8 cellular contexts compared by ENCODE assay signal in the genomic region with DNA sequence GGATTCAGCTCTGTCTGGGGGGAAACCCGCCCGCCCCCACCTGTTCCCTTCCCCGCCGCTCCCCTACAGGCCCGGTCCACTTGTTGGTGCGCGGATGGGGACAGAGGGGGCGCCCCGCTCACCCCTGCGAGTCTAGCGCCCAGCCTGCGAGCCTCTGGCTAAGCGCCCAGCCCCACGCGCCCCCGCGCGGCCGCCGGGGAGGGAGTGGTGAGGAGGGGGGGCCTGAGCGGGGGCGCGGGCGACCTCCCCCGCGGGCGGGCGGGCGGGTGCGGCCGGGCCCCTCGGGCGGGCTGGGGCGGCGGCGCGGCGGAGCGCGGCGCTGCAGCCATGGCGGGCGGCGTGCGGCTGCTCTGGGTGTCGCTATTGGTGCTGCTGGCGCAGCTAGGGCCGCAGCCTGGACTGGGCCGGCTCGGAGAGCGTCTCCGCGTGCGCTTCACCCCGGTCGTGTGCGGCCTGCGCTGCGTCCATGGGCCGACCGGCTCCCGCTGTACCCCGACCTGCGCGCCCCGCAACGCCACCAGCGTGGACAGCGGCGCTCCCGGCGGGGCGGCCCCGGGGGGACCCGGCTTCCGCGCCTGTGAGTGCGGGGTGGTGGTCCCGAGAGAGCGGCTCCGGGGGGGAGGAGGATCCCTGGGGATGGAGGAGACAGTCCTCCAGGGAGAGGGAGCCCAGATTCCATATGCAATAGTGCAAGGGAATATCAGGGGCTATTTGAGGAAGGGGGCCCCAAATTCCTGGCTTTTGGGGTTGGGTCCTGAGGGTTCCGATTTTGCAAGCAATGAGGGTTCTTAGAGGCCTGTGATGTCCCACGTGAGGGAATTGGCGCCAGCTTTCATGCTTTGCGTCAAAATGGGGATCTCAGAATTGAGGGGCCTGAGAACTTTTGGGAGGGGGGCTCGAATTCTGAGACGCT. TPM values are rescaled to one million over a fixed set of nuclear protein-coding genes. Genes with fewer than 3 reads are reported as not detected.
DNase-seq lines count a peak whose midpoint lies in the region; ATAC-seq and TF ChIP-seq lines count a peak whose summit lies in the region.

A gene with protein sequence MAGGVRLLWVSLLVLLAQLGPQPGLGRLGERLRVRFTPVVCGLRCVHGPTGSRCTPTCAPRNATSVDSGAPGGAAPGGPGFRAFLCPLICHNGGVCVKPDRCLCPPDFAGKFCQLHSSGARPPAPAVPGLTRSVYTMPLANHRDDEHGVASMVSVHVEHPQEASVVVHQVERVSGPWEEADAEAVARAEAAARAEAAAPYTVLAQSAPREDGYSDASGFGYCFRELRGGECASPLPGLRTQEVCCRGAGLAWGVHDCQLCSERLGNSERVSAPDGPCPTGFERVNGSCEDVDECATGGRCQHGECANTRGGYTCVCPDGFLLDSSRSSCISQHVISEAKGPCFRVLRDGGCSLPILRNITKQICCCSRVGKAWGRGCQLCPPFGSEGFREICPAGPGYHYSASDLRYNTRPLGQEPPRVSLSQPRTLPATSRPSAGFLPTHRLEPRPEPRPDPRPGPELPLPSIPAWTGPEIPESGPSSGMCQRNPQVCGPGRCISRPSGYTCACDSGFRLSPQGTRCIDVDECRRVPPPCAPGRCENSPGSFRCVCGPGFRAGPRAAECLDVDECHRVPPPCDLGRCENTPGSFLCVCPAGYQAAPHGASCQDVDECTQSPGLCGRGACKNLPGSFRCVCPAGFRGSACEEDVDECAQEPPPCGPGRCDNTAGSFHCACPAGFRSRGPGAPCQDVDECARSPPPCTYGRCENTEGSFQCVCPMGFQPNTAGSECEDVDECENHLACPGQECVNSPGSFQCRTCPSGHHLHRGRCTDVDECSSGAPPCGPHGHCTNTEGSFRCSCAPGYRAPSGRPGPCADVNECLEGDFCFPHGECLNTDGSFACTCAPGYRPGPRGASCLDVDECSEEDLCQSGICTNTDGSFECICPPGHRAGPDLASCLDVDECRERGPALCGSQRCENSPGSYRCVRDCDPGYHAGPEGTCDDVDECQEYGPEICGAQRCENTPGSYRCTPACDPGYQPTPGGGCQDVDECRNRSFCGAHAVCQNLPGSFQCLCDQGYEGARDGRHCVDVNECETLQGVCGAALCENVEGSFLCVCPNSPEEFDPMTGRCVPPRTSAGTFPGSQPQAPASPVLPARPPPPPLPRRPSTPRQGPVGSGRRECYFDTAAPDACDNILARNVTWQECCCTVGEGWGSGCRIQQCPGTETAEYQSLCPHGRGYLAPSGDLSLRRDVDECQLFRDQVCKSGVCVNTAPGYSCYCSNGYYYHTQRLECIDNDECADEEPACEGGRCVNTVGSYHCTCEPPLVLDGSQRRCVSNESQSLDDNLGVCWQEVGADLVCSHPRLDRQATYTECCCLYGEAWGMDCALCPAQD (N-terminal part only) (plus strand): TSS at position 309 of the 913 bp plus-strand sequence. CDS start 19 bp downstream, at position 328.

- H3K4me1 ChIP-seq in CD4-positive, alpha-beta memory T cell (ENCODE audit: insufficient read depth, low read length): peaks cover 81% of the 10 kb centered on the region
- peaks cover 30% of the 10 kb centered on the region for H3K4me1 ChIP-seq in HUES64 (ENCODE audit: insufficient read depth, low read length)
- peaks cover 0 to 94% (median 78%) of the 10 kb centered on the region in 12 donors for H3K4me1 ChIP-seq in heart left ventricle

- peaks cover 0 to 3% (median 0%) of the 10 kb centered on the region in 8 donors for H3K9me3 Mint-ChIP-seq in CD4-positive, alpha-beta memory T cell
- H3K9me3 Mint-ChIP-seq in activated T-helper 17 cell treated with anti-CD3 and anti-CD28 coated beads, Interleukin-2, amount 50 U/mL, for 72 hours: no peaks in the 10 kb centered on the region
- no peaks in the 10 kb centered on the region for H3K9me3 Mint-ChIP-seq in progenitor cell of endocrine pancreas (ENCODE audit: low read depth)

- peak within 1 kb of the TSS in 1 of 2 donors; percentile 22 for H3K4me3 ChIP-seq in CD4-positive, alpha-beta memory T cell (ENCODE audit: low read length in 2 of 2)
- peak within 1 kb of the TSS; percentile 40 for H3K4me3 ChIP-seq in HUES64 (ENCODE audit: low read length)
- peak within 1 kb of the TSS; percentile 55 to 96 (median 68) for H3K4me3 ChIP-seq in heart left ventricle

- POLR2A ChIA-PET in CD4-positive, alpha-beta memory T cell (lab: Charles Lee; ENCODE audit: partially characterized antibody): interaction anchor here (2.8 to 7.8 kb wide), 3 partner anchors 8 to 136 kb away, joined by 13 to 71 read pairs (median 38); a partner anchor contains a TSS

- peak in 1 of 5 donors; percentile 48 for DNase-seq in CD4-positive, alpha-beta memory T cell
- DNase-seq in heart left ventricle (peak; percentile 67 to 88 (median 84)), progenitor cell of endocrine pancreas (ENCODE audit: low spot score, unreplicated experiment) (no peak), NCI-H446 treated with DMSO at 0.1 percent for 48 hours (lab: John Stamatoyannopoulos, UW) (no peak), KG1 (lab: John Stamatoyannopoulos, UW) (no peak), putamen (ENCODE audit: low spot score) (no peak)

- no peak within 1 kb of the TSS for H3K27ac ChIP-seq in CD4-positive, alpha-beta memory T cell (ENCODE audit: low read depth, low read length)
- no peak within 1 kb of the TSS for H3K27ac ChIP-seq in HUES64 (ENCODE audit: low read depth, low read length)
- peak within 1 kb of the TSS; percentile 79 to 97 (median 87) for H3K27ac ChIP-seq in heart left ventricle

- ATAC-seq in activated T-helper 17 cell treated with anti-CD3 and anti-CD28 coated beads, Interleukin-2, amount 50 U/mL, for 72 hours (replicated peaks): no peak
- ATAC-seq in heart left ventricle: no peak

- peaks cover 26% of the 10 kb centered on the region for H3K27me3 ChIP-seq in CD4-positive, alpha-beta memory T cell (ENCODE audit: insufficient read depth, low read length)
- peaks cover 80% of the 10 kb centered on the region for H3K27me3 ChIP-seq in HUES64 (ENCODE audit: insufficient read depth, low read length)
- H3K27me3 ChIP-seq in heart left ventricle: peaks cover 9 to 54% (median 18%) of the 10 kb centered on the region in 9 donors

- H3K9me3 ChIP-seq in CD4-positive, alpha-beta memory T cell (ENCODE audit: control insufficient read depth in 1 of 2, low read length in 2 of 2): no peaks in the 10 kb centered on the region
- no peaks in the 10 kb centered on the region for H3K9me3 ChIP-seq in HUES64 (ENCODE audit: insufficient read depth, low read depth, low read length)
- no peaks in the 10 kb centered on the region for H3K9me3 ChIP-seq in heart left ventricle

- no peaks in the 10 kb centered on the region for H3K36me3 ChIP-seq in CD4-positive, alpha-beta memory T cell (ENCODE audit: insufficient read depth, low read length)
- H3K36me3 ChIP-seq in HUES64 (ENCODE audit: insufficient read depth, low read length) (no peaks in the 10 kb centered on the region), heart left ventricle (no peaks in the 10 kb centered on the region)

- TF ChIP-seq POLR2A in heart left ventricle (IDR thresholded peaks at IDR 0.05): no peak

- peak within 1 kb of the TSS; percentile 57 to 84 (median 74) for H3K4me3 Mint-ChIP-seq in CD4-positive, alpha-beta memory T cell
- peak within 1 kb of the TSS; percentile 97 for H3K4me3 Mint-ChIP-seq in activated T-helper 17 cell treated with anti-CD3 and anti-CD28 coated beads, Interleukin-2, amount 50 U/mL, for 72 hours
- peak within 1 kb of the TSS; percentile 52 for H3K4me3 Mint-ChIP-seq in progenitor cell of endocrine pancreas (ENCODE audit: low read depth)

- TF ChIP-seq CTCF in heart left ventricle (IDR thresholded peaks at IDR 0.05): peak in 4 of 12 donors; percentile 13 to 39 (median 33)
- TF ChIP-seq CTCF in progenitor cell of endocrine pancreas (IDR thresholded peaks at IDR 0.05; ENCODE audit: unreplicated experiment): peak; percentile 11

- H3K4me1 Mint-ChIP-seq in CD4-positive, alpha-beta memory T cell: peaks cover 44 to 81% (median 59%) of the 10 kb centered on the region in 4 donors
- peaks cover 46% of the 10 kb centered on the region for H3K4me1 Mint-ChIP-seq in activated T-helper 17 cell treated with anti-CD3 and anti-CD28 coated beads, Interleukin-2, amount 50 U/mL, for 72 hours
- H3K4me1 Mint-ChIP-seq in progenitor cell of endocrine pancreas (ENCODE audit: low read depth): peaks cover 14% of the 10 kb centered on the region

- WGBS in HUES64: 3% methylated on average over 87 of the region's 87 CpGs
- WGBS in heart left ventricle, 4 donors: 1 to 2% (median 1%) methylated on average over 32 to 87 of the region's 87 CpGs

- peak within 1 kb of the TSS in 6 of 7 donors; percentile 15 to 96 (median 66) for H3K27ac Mint-ChIP-seq in CD4-positive, alpha-beta memory T cell
- H3K27ac Mint-ChIP-seq in activated T-helper 17 cell treated with anti-CD3 and anti-CD28 coated beads, Interleukin-2, amount 50 U/mL, for 72 hours: no peak within 1 kb of the TSS
- H3K27ac Mint-ChIP-seq in progenitor cell of endocrine pancreas: no peak within 1 kb of the TSS

- peaks cover 0 to 3% of the 10 kb centered on the region in 2 donors for H3K36me3 Mint-ChIP-seq in CD4-positive, alpha-beta memory T cell
- no peaks in the 10 kb centered on the region for H3K36me3 Mint-ChIP-seq in activated T-helper 17 cell treated with anti-CD3 and anti-CD28 coated beads, Interleukin-2, amount 50 U/mL, for 72 hours (ENCODE audit: low read depth)
- no peaks in the 10 kb centered on the region for H3K36me3 Mint-ChIP-seq in progenitor cell of endocrine pancreas (ENCODE audit: insufficient read depth)

- intact Hi-C loops in CD4-positive, alpha-beta memory T cell (cut with micrococcal nuclease): loop anchor here (2.0 to 5.0 kb wide), 2 partner anchors 13 to 174 kb away; a partner anchor contains a TSS
- intact Hi-C loops in heart left ventricle (cut with DNase I): loop anchor here in 4 of 10 donors (5.0 to 10.0 kb wide), 6 partner anchors 36 to 317 kb away; a partner anchor contains a TSS

- H3K27me3 Mint-ChIP-seq in CD4-positive, alpha-beta memory T cell: peaks cover 17 to 27% of the 10 kb centered on the region in 2 donors
- peaks cover 22% of the 10 kb centered on the region for H3K27me3 Mint-ChIP-seq in activated T-helper 17 cell treated with anti-CD3 and anti-CD28 coated beads, Interleukin-2, amount 50 U/mL, for 72 hours
- peaks cover 74% of the 10 kb centered on the region for H3K27me3 Mint-ChIP-seq in progenitor cell of endocrine pancreas

- no peak within 1 kb of the TSS for H3K9ac ChIP-seq in HUES64 (ENCODE audit: low read depth, low read length)

- CTCF ChIA-PET in CD4-positive, alpha-beta memory T cell (lab: Charles Lee; ENCODE audit: partially characterized antibody): interaction anchor here (1.0 to 6.8 kb wide), 8 partner anchors 9 to 296 kb away, joined by 3 to 106 read pairs (median 19); no protein-coding TSS in a partner anchor

RNA-seq across cellular contexts. Expression of the gene that starts here (rescaled TPM):
- total RNA-seq in CD4-positive, alpha-beta memory T cell: 100 to 1,000 TPM; 157 to 158 TPM
- 10 to 100 TPM; 26.0 to 49.4 TPM for polyA plus RNA-seq in CD4-positive, alpha-beta memory T cell
- polyA plus RNA-seq in HUES64 (2013, experiment 1 of 2): 46.5 TPM
- polyA plus RNA-seq in HUES64 (2013, experiment 2 of 2): 64.4 TPM
- 100 to 1,000 TPM; 117 to 331 TPM for total RNA-seq in activated T-helper 17 cell treated with anti-CD3 and anti-CD28 coated beads, Interleukin-2, amount 50 U/mL, for 72 hours
- total RNA-seq in heart left ventricle (100 to 1,000 TPM; 101 to 319 (median 212) TPM), progenitor cell of endocrine pancreas (25.4 TPM in 2 replicates)
- polyA plus RNA-seq in heart left ventricle: 100 to 1,000 TPM in 1 of 2 donors, 10 to 100 TPM in 1; 95.0 to 121 TPM

Comparison
In these comparisons a context has a peak if more than half of its experiments do, and no peak if none do; other contexts are left out.
1. DNase-seq: peak in heart left ventricle (5 of 5); none in progenitor cell of endocrine pancreas (single experiment), NCI-H446 treated with DMSO at 0.1 percent for 48 hours (single experiment), KG1 (single experiment) and putamen (single experiment).
2. H3K27ac ChIP-seq: peak in heart left ventricle (12 of 12); none in CD4-positive, alpha-beta memory T cell (single experiment) and HUES64 (single experiment).
3. H3K27ac Mint-ChIP-seq: peak in CD4-positive, alpha-beta memory T cell (6 of 7); none in activated T-helper 17 cell treated with anti-CD3 and anti-CD28 coated beads, Interleukin-2, amount 50 U/mL, for 72 hours (single experiment) and progenitor cell of endocrine pancreas (single experiment).
4. Peak in every context shown above with its lines, with median percentiles within 50 percentile points of each other: H3K4me3 Mint-ChIP-seq.